ENCODE assay signal across 11 cellular contexts in the genomic region with DNA sequence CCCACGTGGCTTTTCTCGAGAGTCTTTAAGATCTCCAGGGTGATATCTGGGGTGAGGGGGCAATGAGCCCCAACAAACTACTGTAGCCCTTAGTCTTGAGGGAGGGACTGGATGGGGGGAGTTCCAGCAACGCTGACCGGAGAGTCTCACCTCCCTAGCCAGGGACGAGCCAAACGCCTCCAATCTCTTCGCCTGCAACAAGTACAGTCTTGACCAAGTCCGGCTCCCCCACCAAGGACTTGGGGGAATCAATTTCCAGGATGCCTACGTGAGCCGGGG. TPM values are rescaled to one million over a fixed set of nuclear protein-coding genes. Genes with fewer than 3 reads are reported as not detected.
A peak's percentile ranks its signal among the peaks of the same experiment; 100 is the strongest.
DNase-seq lines count a peak whose midpoint lies in the region; FAIRE-seq and TF ChIP-seq lines count a peak whose summit lies in the region.
"Had no signal": no experiment of that assay in that cellular context is flagged by ENCODE, and none has a peak within 500 bp of the region (broad histone marks: within the 10 kb centered on the region; RNA-seq: fewer than 3 reads in every experiment).

No MANE protein-coding gene starts in this region.

- H3K4me1 ChIP-seq in H9 (ENCODE audit: insufficient read depth, low read length) (peaks cover under 1% of the 10 kb centered on the region; the same call in 1 of the 2 replicates), iPS-20b (ENCODE audit: insufficient read depth, low read length) (peaks cover 1% of the 10 kb centered on the region)

- H3K18ac ChIP-seq in H9 (ENCODE audit: insufficient read length, low read depth, low read length) = peak overlapping the region; percentile 72

- H2AFZ ChIP-seq in H9 (ENCODE audit: low read length) = no peak overlapping the region

- H2BK5ac ChIP-seq in H9 (ENCODE audit: insufficient read length, low read length) = no peak overlapping the region

- peak overlapping the region; percentile 90 to 94 for H3K4me3 Mint-ChIP-seq in H9
- H3K4me3 Mint-ChIP-seq: stimulated activated naive CD8-positive, alpha-beta T cell treated with anti-CD3 and anti-CD28 coated beads, Interleukin-15, Interleukin-2, amounts not matched to agents 100 ng/mL and 50 ng/mL, for 24 hours; T-helper 1 cell treated with Interleukin-12 subunit alpha and Interleukin-12 subunit beta and Interleukin-4 antibody, amounts not matched to agents 30 μg/mL and 1 μg/mL, for 36 hours had no signal

- peak overlapping the region in 2 of 3 experiments; percentile 78 to 92; a peak in 4 of 7 replicates for H3K27ac Mint-ChIP-seq in H9
- H3K27ac Mint-ChIP-seq: stimulated activated naive CD8-positive, alpha-beta T cell treated with anti-CD3 and anti-CD28 coated beads, Interleukin-15, Interleukin-2, amounts not matched to agents 100 ng/mL and 50 ng/mL, for 24 hours; T-helper 1 cell treated with Interleukin-12 subunit alpha and Interleukin-12 subunit beta and Interleukin-4 antibody, amounts not matched to agents 30 μg/mL and 1 μg/mL, for 36 hours had no signal

- TF ChIP-seq CTCF in H9 (conservative IDR thresholded peaks at IDR 0.05) = no peak
- TF ChIP-seq CTCF in bronchial epithelial cell (IDR thresholded peaks at IDR 0.05; ENCODE audit: insufficient read depth, low read length, severe bottlenecking) = no peak

- FAIRE-seq in bronchial epithelial cell (lab: Jason Lieb, UNC) = no peak

- peaks cover 6% of the 10 kb centered on the region; the same call in 1 of the 2 replicates for H3K79me2 ChIP-seq in H9 (ENCODE audit: insufficient read depth, low read length)

- peak overlapping the region; percentile 55 for H3K4me3 ChIP-seq in bronchial epithelial cell (ENCODE audit: low read depth, low read length)
- peak overlapping the region; percentile 94 for H3K4me3 ChIP-seq in iPS-20b (ENCODE audit: low read length)
- peak overlapping the region; percentile 90 for H3K4me3 ChIP-seq in skeletal muscle cell (ENCODE audit: low read depth, low read length)

- H2BK120ac ChIP-seq in H9 (ENCODE audit: low read depth, low read length, poor library complexity, severe bottlenecking) = no peak overlapping the region

- no peak overlapping the region for H4K8ac ChIP-seq in H9 (replicated peaks; ENCODE audit: insufficient read length, low read depth, low read length)

- peaks cover 2% of the 10 kb centered on the region for H4K20me1 ChIP-seq in H9 (ENCODE audit: control insufficient read depth, insufficient read depth, insufficient read length)

- WGBS in H9 (ENCODE audit: extremely low coverage, insufficient read length, low lambda C conversion rate) = no CpG with 5 or more reads among the region's 10 CpGs

- H3K27me3 ChIP-seq in H9 (ENCODE audit: insufficient read depth, low read length) (no peaks in the 10 kb centered on the region; the same call in 1 of the 2 replicates), bronchial epithelial cell (ENCODE audit: control insufficient read depth, insufficient read depth, low read length) (no peaks in the 10 kb centered on the region), iPS-20b (ENCODE audit: insufficient read depth, low read length) (peaks cover 41% of the 10 kb centered on the region)

- peak overlapping the region; percentile 90 for H3K4me2 ChIP-seq in H9 (ENCODE audit: insufficient read depth, insufficient read length, low read length)

- no peak for DNase-seq in H9
- no peak for DNase-seq in bronchial epithelial cell (ENCODE audit: low read depth)
- DNase-seq in skeletal muscle cell (ENCODE audit: low read depth) = no peak
- DNase-seq in NCI-H2029 (lab: John Stamatoyannopoulos, UW) = no peak
- DNase-seq in 8988T = no peak
- DNase-seq in kidney glomerular epithelial cell (lab: John Stamatoyannopoulos, UW) = no peak
- no peak for DNase-seq in NCI-H345 treated with DMSO at 0.1 percent for 48 hours (lab: John Stamatoyannopoulos, UW; ENCODE audit: unreplicated experiment)

- H3K36me3 ChIP-seq in bronchial epithelial cell (ENCODE audit: control insufficient read depth, insufficient read depth, low read length) (peaks cover 3% of the 10 kb centered on the region), iPS-20b (ENCODE audit: insufficient read depth, low read depth, low read length) (no peaks in the 10 kb centered on the region)

- H3K9me3 Mint-ChIP-seq in H9 = no peaks in the 10 kb centered on the region; a peak in 3 of 5 replicates
- H3K9me3 Mint-ChIP-seq: stimulated activated naive CD8-positive, alpha-beta T cell treated with anti-CD3 and anti-CD28 coated beads, Interleukin-15, Interleukin-2, amounts not matched to agents 100 ng/mL and 50 ng/mL, for 24 hours; T-helper 1 cell treated with Interleukin-12 subunit alpha and Interleukin-12 subunit beta and Interleukin-4 antibody, amounts not matched to agents 30 μg/mL and 1 μg/mL, for 36 hours had no signal

- peaks cover 11 to 17% (median 12%) of the 10 kb centered on the region in 3 experiments for H3K36me3 Mint-ChIP-seq in H9 (ENCODE audit: insufficient read depth in 1 of 3, low read depth in 3 of 3)

- no peak overlapping the region for H3T11ph ChIP-seq in H9 (ENCODE audit: low read length)

- H3K23me2 ChIP-seq in H9 (ENCODE audit: insufficient read length, low read depth, low read length, poor library complexity, severe bottlenecking) = peaks cover 29% of the 10 kb centered on the region

- H2BK20ac ChIP-seq in H9 (ENCODE audit: low read depth, low read length, poor library complexity, severe bottlenecking) = no peak overlapping the region

- no peak overlapping the region for H2BK12ac ChIP-seq in H9 (ENCODE audit: insufficient read length, low read depth, low read length)

- H3K23ac ChIP-seq in H9 (ENCODE audit: insufficient read length, low read depth, low read length) = no peak overlapping the region

- no peak overlapping the region for H3K4ac ChIP-seq in H9 (ENCODE audit: low read depth, low read length)

- H3K9ac ChIP-seq in H9 (ENCODE audit: extremely low read depth, insufficient read length, low read length) (peak overlapping the region; percentile 78), iPS-20b (ENCODE audit: low read depth, low read length) (peak overlapping the region; percentile 94; the same call in 1 of the 2 replicates)

- peaks cover 7% of the 10 kb centered on the region for H3K79me1 ChIP-seq in H9 (ENCODE audit: insufficient read depth, low read depth, low read length, poor library complexity, severe bottlenecking)

- H3K9me3 ChIP-seq in H9 (ENCODE audit: control insufficient read depth, low read depth, low read length) = no peaks in the 10 kb centered on the region
- no peaks in the 10 kb centered on the region for H3K9me3 ChIP-seq in iPS-20b (ENCODE audit: insufficient read depth, low read depth, low read length)

- H4K91ac ChIP-seq in H9 (ENCODE audit: insufficient read length, low read depth, low read length) = no peak overlapping the region

- no peak overlapping the region for H2BK15ac ChIP-seq in H9 (ENCODE audit: low read depth, low read length)

- no peak overlapping the region for H3K56ac ChIP-seq in H9 (ENCODE audit: insufficient read length, low read depth, low read length)

- H3K27ac ChIP-seq in H9 (ENCODE audit: insufficient read length, low read depth, low read length) (no peak overlapping the region), iPS-20b (ENCODE audit: low read length) (no peak overlapping the region)

- H2AK5ac ChIP-seq in H9 (ENCODE audit: insufficient read length, low read length) = no peak overlapping the region

- peak overlapping the region; percentile 82 for H3K14ac ChIP-seq in H9 (ENCODE audit: insufficient read depth, low read length)

- H4K5ac ChIP-seq in H9 (ENCODE audit: insufficient read length, low read depth, low read length) = no peak overlapping the region

- peaks cover 41 to 50% of the 10 kb centered on the region in 2 experiments for H3K4me1 Mint-ChIP-seq in H9

- peaks cover 22% of the 10 kb centered on the region for H3K27me3 Mint-ChIP-seq in H9 (ENCODE audit: low read depth)

RNA-seq across cellular contexts. Expression of a gene that starts 0.4 kb away (rescaled TPM):
- total RNA-seq in H9 (2021) (27.5 and 28.7 TPM in 2 replicates), bronchial epithelial cell (4.7 and 10.3 TPM in 2 replicates)
- total RNA-seq: HT-29 had no signal

RNA-seq across cellular contexts. Expression of a gene that starts 15.8 kb away (rescaled TPM):
- total RNA-seq in H9 (2021) (1.7 and 1.8 TPM in 2 replicates), bronchial epithelial cell (not detected in 2 replicates)
- total RNA-seq: HT-29 had no signal

RNA-seq across cellular contexts. Expression of a gene that starts 58.4 kb away (rescaled TPM):
- total RNA-seq in H9 (2021) (22.6 and 23.2 TPM in 2 replicates), bronchial epithelial cell (0.79 and 4.2 TPM in 2 replicates)
- total RNA-seq: HT-29 had no signal
